In genomic region chr14:75002392-75003249, GRCh38 we compare ENCODE assay signal across 8 cellular contexts. TPM values are rescaled to one million over a fixed set of nuclear protein-coding genes. Genes with fewer than 3 reads are reported as not detected.
A peak's percentile ranks its signal among the peaks of the same experiment; 100 is the strongest.
DNase-seq lines count a peak whose midpoint lies in the region; ATAC-seq and TF ChIP-seq lines count a peak whose summit lies in the region.

TSS of gene EIF2B2 (plus strand) at chr14:75002921. CDS start at chr14:75002991, 70 bp downstream.

- H3K4me3 ChIP-seq in right atrium auricular region (peak within 1 kb of the TSS; percentile 95 to 96), uterus (peak within 1 kb of the TSS; percentile 80 to 98)

- H3K27me3 ChIP-seq in right atrium auricular region: no peaks in the 10 kb centered on the region
- H3K27me3 ChIP-seq in uterus: no peaks in the 10 kb centered on the region

- intact Hi-C loops in T-helper 2 cell treated with Interferon-gamma antibody and Interleukin-4, amounts not matched to agents 100 ng/mL and 5 ng/mL, for 36 hours (cut with micrococcal nuclease): loop anchor here (1.0 to 5.0 kb wide), 8 partner anchors 49 to 509 kb away; partner anchors contain the start of genes DLST, ISCA2, MLH3 and NPC2
- intact Hi-C loops in uterus (cut with DNase I; ENCODE audit: low total_unique reads): no loop called here

- H3K27ac ChIP-seq in right atrium auricular region (peak within 1 kb of the TSS; percentile 88 to 89), uterus (peak within 1 kb of the TSS; percentile 81 to 82)

- peak in 1 of 2 donors; percentile 47 for TF ChIP-seq POLR2A in uterus (IDR thresholded peaks at IDR 0.05)

- ATAC-seq in GM18499 (IDR thresholded peaks at IDR 0.05; ENCODE audit: insufficient read depth, unreplicated experiment) (peak; percentile 85), HG02943 (IDR thresholded peaks at IDR 0.05; ENCODE audit: low read depth, unreplicated experiment) (peak; percentile 96)

- DNase-seq in NCI-H187 treated with DMSO at 0.1 percent for 48 hours (lab: John Stamatoyannopoulos, UW) (peak; percentile 89), anterior cingulate cortex (lab: John Stamatoyannopoulos, UW) (peak; percentile 80 to 99 (median 95)), right atrium auricular region (ENCODE audit: low spot score) (peak; percentile 98), pulmonary artery endothelial cell (ENCODE audit: low read depth, low spot score) (peak; percentile 83), uterus (peak; percentile 97)

- H3K9me3 ChIP-seq in right atrium auricular region (no peaks in the 10 kb centered on the region), uterus (no peaks in the 10 kb centered on the region)

- H3K4me1 ChIP-seq in right atrium auricular region (peaks cover 0 to 25% of the 10 kb centered on the region in 2 donors), uterus (peaks cover 8 to 11% of the 10 kb centered on the region in 2 donors)

- H3K36me3 ChIP-seq in right atrium auricular region (peaks cover 31% of the 10 kb centered on the region), uterus (no peaks in the 10 kb centered on the region)

- TF ChIP-seq CTCF in right atrium auricular region (IDR thresholded peaks at IDR 0.05) (no peak), uterus (IDR thresholded peaks at IDR 0.05) (peak in 2 of 4 experiments; percentile 21 to 54)

RNA-seq across cellular contexts. Expression of gene EIF2B2, which starts in this region (rescaled TPM):
- total RNA-seq in T-helper 2 cell treated with Interferon-gamma antibody and Interleukin-4, amounts not matched to agents 100 ng/mL and 5 ng/mL, for 36 hours: 47.6 TPM in 2 replicates
- 10 to 100 TPM; 26.1 to 35.3 TPM for total RNA-seq in right atrium auricular region
- 209 and 305 TPM in 2 replicates for total RNA-seq in pulmonary artery endothelial cell
- total RNA-seq in uterus: 10 to 100 TPM; 27.3 to 41.9 (median 35.5) TPM

Comparison
In these comparisons a context has a peak if more than half of its experiments do, and no peak if none do; other contexts are left out.
1. Peak in every context shown above with its lines: DNase-seq, ATAC-seq, H3K4me3 ChIP-seq and H3K27ac ChIP-seq.